10 cellular contexts compared by ENCODE assay signal in genomic region chr1:155984341-155984740, GRCh38. TPM values are rescaled to one million over a fixed set of nuclear protein-coding genes. Genes with fewer than 3 reads are reported as not detected.
DNase-seq lines count a peak whose midpoint lies in the region; ATAC-seq, FAIRE-seq and TF ChIP-seq lines count a peak whose summit lies in the region.
"Had no signal": no experiment of that assay in that cellular context is flagged by ENCODE, and none has a peak within 500 bp of the region (broad histone marks: within the 10 kb centered on the region; RNA-seq: fewer than 3 reads in every experiment).

No MANE protein-coding gene starts in this region.

- H3K9me3 ChIP-seq in heart right ventricle (no peaks in the 10 kb centered on the region), keratinocyte (ENCODE audit: control insufficient read depth, low read depth, low read length) (no peaks in the 10 kb centered on the region), upper lobe of left lung (no peaks in the 10 kb centered on the region)

- H2AFZ ChIP-seq in keratinocyte (ENCODE audit: control insufficient read depth, low read length): no peak overlapping the region

- peaks cover 2% of the 10 kb centered on the region for H3K9me1 ChIP-seq in keratinocyte (ENCODE audit: control insufficient read depth, extremely low read depth, insufficient read depth, low read length)

- no peak overlapping the region for H3K4me2 ChIP-seq in keratinocyte (ENCODE audit: control insufficient read depth, extremely low read depth, insufficient read depth, low read depth, low read length)

- H3K27ac ChIP-seq in heart right ventricle (peak overlapping the region in 9 of 10 donors; percentile 17 to 99 (median 97)), RWPE1 (peak overlapping the region; percentile 92), keratinocyte (ENCODE audit: control insufficient read depth, insufficient read depth, low read length) (peak overlapping the region; percentile 93), upper lobe of left lung (peak overlapping the region in 3 of 4 donors; percentile 97 to 100 (median 99))

- no peak for DNase-seq in heart right ventricle
- DNase-seq in cardiac septum (ENCODE audit: low spot score): no peak
- no peak for DNase-seq in RWPE1 (ENCODE audit: low spot score)
- DNase-seq in keratinocyte (ENCODE audit: low read depth, low spot score): no peak
- DNase-seq in upper lobe of left lung: no peak
- no peak for DNase-seq in SIG-M5 treated with dmso at 0.1 percent for 504 hours (lab: John Stamatoyannopoulos, UW; ENCODE audit: unreplicated experiment)
- no peak for DNase-seq in SKM-1 (lab: John Stamatoyannopoulos, UW; ENCODE audit: unreplicated experiment)
- DNase-seq in hypothalamus (lab: John Stamatoyannopoulos, UW): no peak
- DNase-seq: activated T-cell treated with anti-CD3 and anti-CD28 coated beads, Interleukin-2, amount 50 U/mL, for 4 hours had no signal

- intact Hi-C loops in heart right ventricle (cut with DNase I): loop anchor here in 1 of 10 donors (5.0 kb wide), 1 partner anchor 42 kb away; the partner anchor contains the start of gene RXFP4
- intact Hi-C loops in cardiac septum (cut with DNase I): no loop called here

- ATAC-seq in heart right ventricle (no peak), upper lobe of left lung (ENCODE audit: low FRiP score in 2 of 2) (no peak)
- ATAC-seq: activated T-cell treated with anti-CD3 and anti-CD28 coated beads, Interleukin-2, amount 50 U/mL, for 4 hours had no signal

- TF ChIP-seq CTCF in heart right ventricle (IDR thresholded peaks at IDR 0.05): no peak
- TF ChIP-seq CTCF in RWPE1 (conservative IDR thresholded peaks at IDR 0.05; ENCODE audit: low read depth): no peak
- no peak for TF ChIP-seq CTCF in keratinocyte (optimal IDR thresholded peaks at IDR 0.05 in 1 of 3, IDR thresholded peaks at IDR 0.05 in 1 of 3, conservative IDR thresholded peaks at IDR 0.05 in 1 of 3; ENCODE audit: extremely low read depth in 1 of 3, insufficient read depth in 2 of 3, low read length in 3 of 3)
- no peak for TF ChIP-seq CTCF in upper lobe of left lung (IDR thresholded peaks at IDR 0.05)

- H3K27me3 ChIP-seq in heart right ventricle (no peaks in the 10 kb centered on the region), keratinocyte (ENCODE audit: control insufficient read depth, extremely low read depth, insufficient read depth, low read length) (no peaks in the 10 kb centered on the region), upper lobe of left lung (no peaks in the 10 kb centered on the region)

- 85 to 86% methylated on average over 7 of the region's 7 CpGs for WGBS in heart right ventricle, 2 donors
- 85 to 93% methylated on average over 7 of the region's 7 CpGs for WGBS in upper lobe of left lung, 2 donors

- TF ChIP-seq POLR2A in upper lobe of left lung (IDR thresholded peaks at IDR 0.05): no peak

- POLR2A ChIA-PET in RWPE1 (lab: Yijun Ruan, JAX; ENCODE audit: low non-redundant PET): no interaction called here

- H3K4me3 ChIP-seq in heart right ventricle: no peak overlapping the region
- no peak overlapping the region for H3K4me3 ChIP-seq in keratinocyte (ENCODE audit: control insufficient read depth in 2 of 3, extremely low read depth in 1 of 3, insufficient read depth in 2 of 3, low read depth in 1 of 3, low read length in 3 of 3)
- no peak overlapping the region for H3K4me3 ChIP-seq in upper lobe of left lung

- FAIRE-seq in keratinocyte (lab: Jason Lieb, UNC): no peak
- FAIRE-seq: endometrium had no signal

- H3K9ac ChIP-seq in keratinocyte (ENCODE audit: control insufficient read depth, extremely low read depth, insufficient read depth, low read length): no peak overlapping the region

- peaks cover under 1% of the 10 kb centered on the region for H3K79me2 ChIP-seq in keratinocyte (ENCODE audit: control insufficient read depth, insufficient read depth, low read length)

- CTCF ChIA-PET in RWPE1 (lab: Yijun Ruan, JAX): interaction anchor here (0.6 to 1.4 kb wide), 4 partner anchors 20 to 111 kb away, joined by 4 read pairs; no protein-coding TSS in a partner anchor

- dilution Hi-C loops in keratinocyte (cut with MboI; ENCODE audit: extremely low pct_ligation_motif_present, low sequenced_read_pairs): no loop called here

- no peak for TF ChIP-seq EP300 in upper lobe of left lung (IDR thresholded peaks at IDR 0.05)

- no peaks in the 10 kb centered on the region for H4K20me1 ChIP-seq in keratinocyte (ENCODE audit: control insufficient read depth, extremely low read depth, insufficient read depth, low read length)

- H3K4me1 ChIP-seq in heart right ventricle (peaks cover 30 to 74% (median 56%) of the 10 kb centered on the region in 9 donors), keratinocyte (ENCODE audit: control insufficient read depth, extremely low read depth, insufficient read depth, low read length) (peaks cover 51% of the 10 kb centered on the region), upper lobe of left lung (peaks cover 53 to 68% (median 61%) of the 10 kb centered on the region in 4 donors)

- H3K36me3 ChIP-seq in heart right ventricle: no peaks in the 10 kb centered on the region
- no peaks in the 10 kb centered on the region for H3K36me3 ChIP-seq in keratinocyte (ENCODE audit: control insufficient read depth in 2 of 2, extremely low read depth in 1 of 2, insufficient read depth in 2 of 2, low read length in 2 of 2)
- H3K36me3 ChIP-seq in upper lobe of left lung: no peaks in the 10 kb centered on the region

RNA-seq across cellular contexts. Expression of gene ARHGEF2, which starts 6.0 kb away (rescaled TPM):
- total RNA-seq in heart right ventricle: 10 to 100 TPM; 48.6 to 79.8 (median 58.2) TPM
- polyA plus RNA-seq in heart right ventricle: 10 to 100 TPM; 22.7 to 38.0 TPM
- 95.9 TPM for total RNA-seq in cardiac septum
- 27.8 to 39.2 TPM (median 38.7 TPM) in 3 replicates for polyA plus RNA-seq in keratinocyte
- 46.0 TPM for polyA plus RNA-seq in keratinocyte (2011; ENCODE audit: low read depth)
- polyA plus RNA-seq in keratinocyte (2011; cell fraction: cytosol; rRNA removed): 26.3 and 43.5 TPM in 2 replicates
- polyA plus RNA-seq in keratinocyte (2011; cell fraction: nucleus; rRNA removed): 109 and 131 TPM in 2 replicates
- 24.2 and 34.9 TPM in 2 replicates for polyA plus RNA-seq in keratinocyte (2012; ENCODE audit: low replicate concordance)
- 32.7 to 61.5 TPM (median 50.0 TPM) in 3 replicates for polyA minus RNA-seq in keratinocyte
- 18.2 TPM for polyA minus RNA-seq in keratinocyte (2011; cell fraction: cytosol; rRNA and poly(A)+ RNA removed)
- polyA minus RNA-seq in keratinocyte (2011; cell fraction: nucleus; rRNA and poly(A)+ RNA removed): 27.5 and 29.3 TPM in 2 replicates
- total RNA-seq in upper lobe of left lung: 100 to 1,000 TPM; 198 to 969 (median 229) TPM

RNA-seq across cellular contexts. Expression of gene SSR2, which starts 36.4 kb away (rescaled TPM):
- 100 to 1,000 TPM in 2 of 10 donors, 10 to 100 TPM in 8; 70.3 to 124 (median 73.7) TPM for total RNA-seq in heart right ventricle
- polyA plus RNA-seq in heart right ventricle: 100 to 1,000 TPM in 1 of 2 donors, 10 to 100 TPM in 1; 66.1 to 322 TPM
- 81.2 TPM for total RNA-seq in cardiac septum
- 295 to 363 TPM (median 302 TPM) in 3 replicates for polyA plus RNA-seq in keratinocyte
- polyA plus RNA-seq in keratinocyte (2011; ENCODE audit: low read depth): 145 TPM
- polyA plus RNA-seq in keratinocyte (2011; cell fraction: cytosol; rRNA removed): 261 and 273 TPM in 2 replicates
- 277 and 326 TPM in 2 replicates for polyA plus RNA-seq in keratinocyte (2011; cell fraction: nucleus; rRNA removed)
- 124 and 166 TPM in 2 replicates for polyA plus RNA-seq in keratinocyte (2012; ENCODE audit: low replicate concordance)
- 159 to 275 TPM (median 179 TPM) in 3 replicates for polyA minus RNA-seq in keratinocyte
- polyA minus RNA-seq in keratinocyte (2011; cell fraction: cytosol; rRNA and poly(A)+ RNA removed): 98.0 TPM
- 56.3 and 75.2 TPM in 2 replicates for polyA minus RNA-seq in keratinocyte (2011; cell fraction: nucleus; rRNA and poly(A)+ RNA removed)
- 100 to 1,000 TPM in 5 of 6 donors, 10 to 100 TPM in 1; 66.0 to 395 (median 228) TPM for total RNA-seq in upper lobe of left lung

RNA-seq across cellular contexts. Expression of gene RXFP4, which starts 42.9 kb away (rescaled TPM):
- total RNA-seq in heart right ventricle (not detected), cardiac septum (not detected), upper lobe of left lung (not detected)
- polyA plus RNA-seq in heart right ventricle (under 1 TPM in 1 of 2 donors, not detected in 1; 0.04 TPM), keratinocyte (not detected in 3 replicates)
- polyA plus RNA-seq in keratinocyte (2011; ENCODE audit: low read depth): not detected
- not detected in 2 replicates for polyA plus RNA-seq in keratinocyte (2011; cell fraction: cytosol; rRNA removed)
- not detected in 2 replicates for polyA plus RNA-seq in keratinocyte (2011; cell fraction: nucleus; rRNA removed)
- 0.13 TPM in 1 of 2 replicates, not detected in the other for polyA plus RNA-seq in keratinocyte (2012; ENCODE audit: low replicate concordance)
- polyA minus RNA-seq in keratinocyte: not detected in 3 replicates
- not detected for polyA minus RNA-seq in keratinocyte (2011; cell fraction: cytosol; rRNA and poly(A)+ RNA removed)
- polyA minus RNA-seq in keratinocyte (2011; cell fraction: nucleus; rRNA and poly(A)+ RNA removed): not detected in 2 replicates
- total RNA-seq: activated T-cell treated with anti-CD3 and anti-CD28 coated beads, Interleukin-2, amount 50 U/mL, for 4 hours had no signal

RNA-seq across cellular contexts. Expression of gene KHDC4, which starts 50.1 kb away (rescaled TPM):
- total RNA-seq in heart right ventricle: 10 to 100 TPM; 17.6 to 30.3 (median 22.0) TPM
- polyA plus RNA-seq in heart right ventricle: 10 to 100 TPM; 14.3 to 33.8 TPM
- total RNA-seq in cardiac septum: 26.8 TPM
- 31.6 to 61.0 TPM (median 51.3 TPM) in 3 replicates for polyA plus RNA-seq in keratinocyte
- polyA plus RNA-seq in keratinocyte (2011; ENCODE audit: low read depth): 12.1 TPM
- 14.9 and 23.2 TPM in 2 replicates for polyA plus RNA-seq in keratinocyte (2011; cell fraction: cytosol; rRNA removed)
- 164 and 203 TPM in 2 replicates for polyA plus RNA-seq in keratinocyte (2011; cell fraction: nucleus; rRNA removed)
- polyA plus RNA-seq in keratinocyte (2012; ENCODE audit: low replicate concordance): 13.7 and 43.9 TPM in 2 replicates
- polyA minus RNA-seq in keratinocyte: 23.6 to 71.5 TPM (median 61.3 TPM) in 3 replicates
- 16.3 TPM for polyA minus RNA-seq in keratinocyte (2011; cell fraction: cytosol; rRNA and poly(A)+ RNA removed)
- polyA minus RNA-seq in keratinocyte (2011; cell fraction: nucleus; rRNA and poly(A)+ RNA removed): 45.5 and 75.0 TPM in 2 replicates
- total RNA-seq in upper lobe of left lung: 100 to 1,000 TPM in 1 of 6 donors, 10 to 100 TPM in 5; 30.4 to 105 (median 37.6) TPM
